In the genomic region with DNA sequence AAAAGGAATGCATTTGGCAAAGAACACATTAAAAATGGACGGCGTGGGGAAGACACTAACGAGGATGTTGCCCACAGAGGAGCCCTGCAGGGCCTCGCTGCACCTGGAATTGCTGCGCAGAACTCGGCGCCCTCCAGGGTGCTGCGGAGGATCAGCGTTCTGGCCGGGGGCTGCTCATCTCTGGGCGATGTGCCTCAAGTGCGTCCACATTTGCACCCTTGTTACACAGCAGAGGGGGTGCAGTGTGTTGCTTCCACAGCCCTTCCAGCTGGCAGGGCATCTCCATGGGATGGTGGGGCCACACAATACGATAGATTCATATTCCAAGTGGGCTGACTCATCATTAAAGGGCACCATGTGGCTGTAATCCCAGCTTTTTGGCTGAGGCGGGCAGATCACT, we compare ENCODE assay signal across 22 cellular contexts.
A peak's percentile ranks its signal among the peaks of the same experiment; 100 is the strongest.
DNase-seq lines count a peak whose midpoint lies in the region; ATAC-seq, FAIRE-seq and TF ChIP-seq lines count a peak whose summit lies in the region.
"Had no signal": no experiment of that assay in that cellular context is flagged by ENCODE, and none has a peak within 500 bp of the region (broad histone marks: within the 10 kb centered on the region; RNA-seq: fewer than 3 reads in every experiment).

No MANE protein-coding gene starts in this region.

- peaks cover 24 to 62% of the 10 kb centered on the region in 2 experiments; a peak in 4 of 5 replicates for H3K27me3 ChIP-seq in K562 (ENCODE audit: control insufficient read depth in 2 of 2, insufficient read depth in 2 of 2, low read length in 2 of 2)
- H3K27me3 ChIP-seq: BLaER1 treated with 17β-estradiol and CSF1 and Interleukin-3, amounts not matched to agents 10 nM and 100 nM had no signal

- H3K36me3 ChIP-seq in K562 (ENCODE audit: control insufficient read depth, insufficient read depth, low read length) = no peaks in the 10 kb centered on the region
- H3K36me3 ChIP-seq: BLaER1 treated with 17β-estradiol and CSF1 and Interleukin-3, amounts not matched to agents 10 nM and 100 nM had no signal

- H3K27ac Mint-ChIP-seq in natural killer cell treated with Interleukin-12 subunit alpha and Interleukin-12 subunit beta and Interleukin-15 and Interleukin-18, amount 100 ng/mL, for 72 hours = no peak overlapping the region
- H3K27ac Mint-ChIP-seq: B cell; CD4-positive, alpha-beta T cell; CD8-positive, alpha-beta T cell had no signal

- no peak for FAIRE-seq in K562 (lab: Jason Lieb, UNC)
- FAIRE-seq: A549, D721Med, G401.6, GM12891, GM19239 had no signal

- no peak for TF ChIP-seq RAD21 in K562 (CRISPR knock-in tag; conservative IDR thresholded peaks at IDR 0.05 in 1 of 2, IDR thresholded peaks at IDR 0.05 in 1 of 2)

- H3K36me3 Mint-ChIP-seq in natural killer cell treated with Interleukin-12 subunit alpha and Interleukin-12 subunit beta and Interleukin-15 and Interleukin-18, amount 100 ng/mL, for 72 hours = no peaks in the 10 kb centered on the region
- H3K36me3 Mint-ChIP-seq: CD8-positive, alpha-beta T cell had no signal

- in situ Hi-C loops in K562 (cut with MboI) = loop anchor here (5.0 kb wide), 2 partner anchors 152 to 308 kb away; no protein-coding TSS in a partner anchor

- CTCF ChIA-PET in K562 (lab: Yijun Ruan, JAX; ENCODE audit: low intra/inter-chr PET ratio) = no interaction called here

- no peaks in the 10 kb centered on the region for H3K9me1 ChIP-seq in K562 (ENCODE audit: control insufficient read depth, insufficient read depth, low read length)

- H3K4me2 ChIP-seq in K562 (ENCODE audit: insufficient read depth, low read length) = no peak overlapping the region
- H3K4me2 ChIP-seq: A549; BLaER1 treated with 17β-estradiol and CSF1 and Interleukin-3, amounts not matched to agents 10 nM and 100 nM had no signal

- DNase-seq in K562 (ENCODE audit: extremely low read depth in 1 of 4, low spot score in 3 of 4) (no peak), left lobe of liver (ENCODE audit: low spot score) (peak; percentile 15), mesenteric fat pad (ENCODE audit: low spot score) (peak; percentile 62)
- no peak for DNase-seq in activated CD8-positive, alpha-beta memory T cell treated with anti-CD3 and anti-CD28 coated beads for 24 hours
- no peak for DNase-seq in natural killer cell treated with Interleukin-12 subunit alpha and Interleukin-12 subunit beta and Interleukin-15 and Interleukin-18, amount 100 ng/mL, for 72 hours (ENCODE audit: low spot score)
- DNase-seq: AML-193; Caco-2; Calu3; CD4-positive, alpha-beta T cell; CD8-positive, alpha-beta T cell; DMS79 treated with DMSO at 0.1 percent for 48 hours; GF-D8 had no signal

- H3K9ac ChIP-seq in K562 (ENCODE audit: insufficient read depth in 1 of 2, low read depth in 2 of 2, low read length in 2 of 2) = no peak overlapping the region
- H3K9ac ChIP-seq: BLaER1 treated with 17β-estradiol and CSF1 and Interleukin-3, amounts not matched to agents 10 nM and 100 nM had no signal

- no peaks in the 10 kb centered on the region for H3K9me3 Mint-ChIP-seq in natural killer cell treated with Interleukin-12 subunit alpha and Interleukin-12 subunit beta and Interleukin-15 and Interleukin-18, amount 100 ng/mL, for 72 hours
- H3K9me3 Mint-ChIP-seq: CD4-positive, alpha-beta T cell; CD8-positive, alpha-beta T cell had no signal

- peaks cover 6 to 7% of the 10 kb centered on the region in 2 donors for H3K4me1 Mint-ChIP-seq in natural killer cell treated with Interleukin-12 subunit alpha and Interleukin-12 subunit beta and Interleukin-15 and Interleukin-18, amount 100 ng/mL, for 72 hours (ENCODE audit: low read depth in 2 of 2)

- no peak for TF ChIP-seq CTCF in K562 (IDR thresholded peaks at IDR 0.05 in 2 of 3, conservative IDR thresholded peaks at IDR 0.05 in 1 of 3; ENCODE audit: insufficient read depth in 2 of 3, low read depth in 1 of 3, low read length in 3 of 3)

- intact Hi-C loops in K562 (cut with micrococcal nuclease) = loop anchor here (5.0 kb wide), 1 partner anchor 162 kb away; the partner anchor contains the start of gene GFI1B

- peaks cover 3 to 38% of the 10 kb centered on the region in 2 donors for H3K27me3 Mint-ChIP-seq in natural killer cell treated with Interleukin-12 subunit alpha and Interleukin-12 subunit beta and Interleukin-15 and Interleukin-18, amount 100 ng/mL, for 72 hours

- POLR2A ChIA-PET in K562 (lab: Yijun Ruan, JAX) = no interaction called here

- H3K27ac ChIP-seq in K562 (ENCODE audit: extremely low read depth, low read depth, low read length) = no peak overlapping the region
- H3K27ac ChIP-seq: 22Rv1; A549; BLaER1 treated with 17β-estradiol and CSF1 and Interleukin-3, amounts not matched to agents 10 nM and 100 nM; C4-2B had no signal

- TF ChIP-seq EP300 in K562 (IDR thresholded peaks at IDR 0.05; ENCODE audit: low read length) = no peak

- BruUV-seq in K562 (replicated peaks; lab: Mats Ljungman, UMichigan) = no TSS peak

- no peaks in the 10 kb centered on the region for H3K79me2 ChIP-seq in K562 (ENCODE audit: control insufficient read depth, insufficient read depth, low read length)

- H3K4me3 Mint-ChIP-seq in natural killer cell treated with Interleukin-12 subunit alpha and Interleukin-12 subunit beta and Interleukin-15 and Interleukin-18, amount 100 ng/mL, for 72 hours = no peak overlapping the region
- H3K4me3 Mint-ChIP-seq: B cell; CD4-positive, alpha-beta T cell; CD8-positive, alpha-beta T cell had no signal

- H2AFZ ChIP-seq in K562 (ENCODE audit: low read depth, low read length) = no peak overlapping the region

- ATAC-seq in K562 (no peak), left lobe of liver (no peak), HG03521 (IDR thresholded peaks at IDR 0.05; ENCODE audit: unreplicated experiment) (no peak)
- no peak for ATAC-seq in natural killer cell treated with Interleukin-12 subunit alpha and Interleukin-12 subunit beta and Interleukin-15 and Interleukin-18, amount 100 ng/mL, for 72 hours
- ATAC-seq: A549; CD8-positive, alpha-beta T cell had no signal

- H3K4me3 ChIP-seq in K562 = no peak overlapping the region
- H3K4me3 ChIP-seq: A549; BLaER1 treated with 17β-estradiol and CSF1 and Interleukin-3, amounts not matched to agents 10 nM and 100 nM had no signal

- H3K9me3 ChIP-seq in K562 (replicated peaks; ENCODE audit: control insufficient read depth, insufficient read depth, low read depth, low read length) = no peaks in the 10 kb centered on the region
- H3K9me3 ChIP-seq: Caco-2 had no signal

- no peak for TF ChIP-seq POLR2A in K562 (conservative IDR thresholded peaks at IDR 0.05)

- H4K20me1 ChIP-seq in K562 (replicated peaks; ENCODE audit: control insufficient read depth, insufficient read depth, low read length) = no peaks in the 10 kb centered on the region
- H4K20me1 ChIP-seq: BLaER1 treated with 17β-estradiol and CSF1 and Interleukin-3, amounts not matched to agents 10 nM and 100 nM had no signal

- WGBS in K562 (ENCODE audit: insufficient coverage, low coverage, missing lambda C conversion rate) = under 1% methylated on average over 14 of the region's 14 CpGs

- peaks cover 0 to 5% of the 10 kb centered on the region in 2 experiments; a peak in 1 of 5 replicates for H3K4me1 ChIP-seq in K562 (replicated peaks in 1 of 2; ENCODE audit: control insufficient read depth in 2 of 2, insufficient read depth in 2 of 2, low read length in 2 of 2)
- H3K4me1 ChIP-seq: A549, Caco-2 had no signal

TF ChIP-seq in K562, 482 proteins besides CTCF, POLR2A, EP300 and RAD21:
- TF ChIP-seq MYNN (IDR thresholded peaks at IDR 0.05) = no peak
- TF ChIP-seq MYNN (CRISPR knock-in tag; IDR thresholded peaks at IDR 0.05) = no peak
- no peak for TF ChIP-seq MTA1 (IDR thresholded peaks at IDR 0.05; ENCODE audit: borderline replicate concordance)
- TF ChIP-seq C11orf30 (IDR thresholded peaks at IDR 0.05; ENCODE audit: low read depth) = peak; percentile 11; the same call in 1 of the 2 replicates
- 0 out of 2 replicates have a peak, but pooled peaks have one; percentile 25 for TF ChIP-seq ZNF316 (IDR thresholded peaks at IDR 0.05)
- TF ChIP-seq ZNF184 (CRISPR knock-in tag; IDR thresholded peaks at IDR 0.05) = no peak

Comparison
In these comparisons a context has a peak if more than half of its experiments do, and no peak if none do; other contexts are left out.
1. DNase-seq: peak in left lobe of liver (single experiment) and mesenteric fat pad (single experiment); none in K562 (0 of 4), activated CD8-positive, alpha-beta memory T cell treated with anti-CD3 and anti-CD28 coated beads for 24 hours (single experiment) and natural killer cell treated with Interleukin-12 subunit alpha and Interleukin-12 subunit beta and Interleukin-15 and Interleukin-18, amount 100 ng/mL, for 72 hours (single experiment).